In genomic region chr4:86934147-86934771, GRCh38 we compare ENCODE assay signal across 8 cellular contexts. TPM values are rescaled to one million over a fixed set of nuclear protein-coding genes. Genes with fewer than 3 reads are reported as not detected.
DNase-seq lines count a peak whose midpoint lies in the region; ATAC-seq and TF ChIP-seq lines count a peak whose summit lies in the region.

No MANE protein-coding gene starts in this region.

- intact Hi-C loops in stomach (cut with DNase I; ENCODE audit: low total_unique reads), result no loop called here

- H3K4me1 ChIP-seq in ACC112 (ENCODE audit: control insufficient read depth, insufficient read depth, low read length, unreplicated experiment) (peaks cover 25% of the 10 kb centered on the region), HUES64 (ENCODE audit: insufficient read depth, low read length) (peaks cover 25% of the 10 kb centered on the region), stomach (peaks cover 15 to 51% (median 36%) of the 10 kb centered on the region in 4 donors)

- H3K27me3 Mint-ChIP-seq in activated naive CD8-positive, alpha-beta T cell treated with anti-CD3 and anti-CD28 coated beads for 36 hours, result no peaks in the 10 kb centered on the region
- peaks cover 3 to 14% (median 7%) of the 10 kb centered on the region in 3 donors for H3K27me3 Mint-ChIP-seq in immature natural killer cell (ENCODE audit: low read depth in 3 of 3)

- 13% methylated on average over 15 of the region's 15 CpGs for whole genome bisulfite sequencing in HUES64
- WGBS in stomach, 5 donors, result 3 to 9% (median 5%) methylated on average over 14 to 15 of the region's 15 CpGs

- no peak for TF ChIP-seq CTCF in stomach (IDR thresholded peaks at IDR 0.05)

- H3K36me3 ChIP-seq in ACC112 (ENCODE audit: insufficient read depth, low read length), result peaks cover 10% of the 10 kb centered on the region; the same call in 1 of the 2 replicates
- H3K36me3 ChIP-seq in HUES64 (ENCODE audit: insufficient read depth, low read length), result no peaks in the 10 kb centered on the region
- peaks cover 0 to 18% (median 16%) of the 10 kb centered on the region in 4 donors for H3K36me3 ChIP-seq in stomach

- no peaks in the 10 kb centered on the region for H3K27me3 ChIP-seq in ACC112 (ENCODE audit: insufficient read depth, low read length)
- no peaks in the 10 kb centered on the region for H3K27me3 ChIP-seq in HUES64 (ENCODE audit: insufficient read depth, low read length)
- H3K27me3 ChIP-seq in stomach, result no peaks in the 10 kb centered on the region

- H3K4me1 Mint-ChIP-seq in activated naive CD8-positive, alpha-beta T cell treated with anti-CD3 and anti-CD28 coated beads for 36 hours, result peaks cover 28% of the 10 kb centered on the region
- H3K4me1 Mint-ChIP-seq in immature natural killer cell, result peaks cover 46 to 52% of the 10 kb centered on the region in 2 donors

- peak; percentile 1 for DNase-seq in activated naive CD8-positive, alpha-beta T cell treated with anti-CD3 and anti-CD28 coated beads for 36 hours
- DNase-seq in immature natural killer cell (no peak), stomach (no peak), hippocampal formation (lab: John Stamatoyannopoulos, UW) (no peak)
- DNase-seq in activated effector memory CD4-positive, alpha-beta T cell treated with Interleukin-2 at 50 U/mL for 16 hours, result no peak

- H3K27ac Mint-ChIP-seq in activated naive CD8-positive, alpha-beta T cell treated with anti-CD3 and anti-CD28 coated beads for 36 hours, result peak overlapping the region; percentile 87
- peak overlapping the region; percentile 70 to 94 (median 94) for H3K27ac Mint-ChIP-seq in immature natural killer cell

- TF ChIP-seq POLR2A in stomach (IDR thresholded peaks at IDR 0.05), result peak in 2 of 4 donors; percentile 39 to 42

- H3K79me2 ChIP-seq in ACC112 (ENCODE audit: control insufficient read depth, insufficient read depth, low read length, unreplicated experiment), result peaks cover 43% of the 10 kb centered on the region

- H3K9me3 ChIP-seq in HUES64 (ENCODE audit: insufficient read depth, low read depth, low read length) (no peaks in the 10 kb centered on the region), stomach (no peaks in the 10 kb centered on the region)

- peaks cover 5% of the 10 kb centered on the region for H3K36me3 Mint-ChIP-seq in activated naive CD8-positive, alpha-beta T cell treated with anti-CD3 and anti-CD28 coated beads for 36 hours
- peaks cover 0 to 13% (median 9%) of the 10 kb centered on the region in 3 donors for H3K36me3 Mint-ChIP-seq in immature natural killer cell

- peak overlapping the region; percentile 87 for H3K4me3 Mint-ChIP-seq in activated naive CD8-positive, alpha-beta T cell treated with anti-CD3 and anti-CD28 coated beads for 36 hours
- peak overlapping the region; percentile 92 to 96 (median 93) for H3K4me3 Mint-ChIP-seq in immature natural killer cell

- peak overlapping the region; percentile 85 for H3K27ac ChIP-seq in ACC112 (ENCODE audit: low read depth, low read length)
- peak overlapping the region; percentile 16; the same call in 1 of the 2 replicates for H3K27ac ChIP-seq in HUES64 (ENCODE audit: low read depth, low read length)
- H3K27ac ChIP-seq in stomach, result peak overlapping the region; percentile 97 to 100 (median 98)

- peak overlapping the region; percentile 96 for H2AFZ ChIP-seq in ACC112 (ENCODE audit: low read length, unreplicated experiment)

- no peaks in the 10 kb centered on the region for H3K9me3 Mint-ChIP-seq in activated naive CD8-positive, alpha-beta T cell treated with anti-CD3 and anti-CD28 coated beads for 36 hours
- no peaks in the 10 kb centered on the region for H3K9me3 Mint-ChIP-seq in immature natural killer cell

- peak overlapping the region; percentile 33 for H3K9ac ChIP-seq in HUES64 (ENCODE audit: low read depth, low read length)

- no peak for ATAC-seq in HG03432 (IDR thresholded peaks at IDR 0.05; ENCODE audit: unreplicated experiment)

- peak overlapping the region; percentile 88 for H3K4me3 ChIP-seq in ACC112 (ENCODE audit: low read depth, low read length)
- peak overlapping the region; percentile 74 for H3K4me3 ChIP-seq in HUES64 (ENCODE audit: low read length)
- peak overlapping the region; percentile 80 to 88 (median 84) for H3K4me3 ChIP-seq in stomach

- TF ChIP-seq EP300 in stomach (IDR thresholded peaks at IDR 0.05), result no peak

RNA-seq across cellular contexts. Expression of gene AFF1, which starts 0.6 kb away (rescaled TPM):
- polyA plus RNA-seq in HUES64 (2013, experiment 1 of 2), result 24.0 TPM
- polyA plus RNA-seq in HUES64 (2013, experiment 2 of 2), result 26.2 TPM
- total RNA-seq in activated naive CD8-positive, alpha-beta T cell treated with anti-CD3 and anti-CD28 coated beads for 36 hours, result 10 to 100 TPM; 28.7 to 31.5 TPM
- 10 to 100 TPM; 10.1 to 35.3 (median 13.9) TPM for polyA plus RNA-seq in immature natural killer cell
- total RNA-seq in stomach, result 100 to 1,000 TPM in 1 of 5 donors, 10 to 100 TPM in 4; 57.5 to 177 (median 78.5) TPM
- 10 to 100 TPM in 1 of 3 donors, 1 to 10 TPM in 2; 6.9 to 10.7 (median 7.1) TPM for polyA plus RNA-seq in stomach

RNA-seq across cellular contexts. Expression of gene C4orf36, which starts 42.0 kb away (rescaled TPM):
- polyA plus RNA-seq in HUES64 (2013, experiment 1 of 2), result 1.3 TPM
- polyA plus RNA-seq in HUES64 (2013, experiment 2 of 2), result 2.2 TPM
- total RNA-seq in activated naive CD8-positive, alpha-beta T cell treated with anti-CD3 and anti-CD28 coated beads for 36 hours, result not detected
- polyA plus RNA-seq in immature natural killer cell, result under 1 TPM in 1 of 3 donors, not detected in 2; 0.18 TPM
- 1 to 10 TPM in 1 of 5 donors, not detected in 4; 3.1 TPM for total RNA-seq in stomach
- 1 to 10 TPM in 1 of 3 donors, not detected in 2; 1.7 TPM for polyA plus RNA-seq in stomach

Comparison
In these comparisons a context has a peak if more than half of its experiments do, and no peak if none do; other contexts are left out.
1. H3K27ac ChIP-seq: peak in every context shown above with its lines; median percentile 98 in stomach; 85 in ACC112; 16 in HUES64.